1 cellular context compared by ENCODE assay signal in genomic region chr10:70132098-70133029, GRCh38.
TF ChIP-seq lines count a peak whose summit lies in the region.

TSS of gene AIFM2 (minus strand) at chr10:70132825. CDS start at chr10:70124084, 8,741 bp downstream.

TF ChIP-seq in H1, 55 proteins besides CTCF, POLR2A, EP300 and RAD21 (continued from another document):
- peak; percentile 45 for TF ChIP-seq SUZ12 (IDR thresholded peaks at IDR 0.05; ENCODE audit: low read length)
